1 cellular context compared by ENCODE assay signal in genomic region chr3:88151358-88151757, GRCh38.
TF ChIP-seq lines count a peak whose summit lies in the region.

No MANE protein-coding gene starts in this region.

TF ChIP-seq in GM23338, 12 proteins besides CTCF, POLR2A, EP300 and RAD21 (continued from another document):
- TF ChIP-seq STAT1 (IDR thresholded peaks at IDR 0.05; ENCODE audit: unreplicated experiment) (no peak), ZNF114 (CRISPR knock-in tag; IDR thresholded peaks at IDR 0.05) (no peak), ETS1 (IDR thresholded peaks at IDR 0.05) (no peak), REST (IDR thresholded peaks at IDR 0.05; ENCODE audit: unreplicated experiment) (no peak), NANOG (IDR thresholded peaks at IDR 0.05; ENCODE audit: borderline replicate concordance) (no peak), CREB1 (CRISPR knock-in tag; IDR thresholded peaks at IDR 0.05; ENCODE audit: low read depth) (no peak), EZH2 (IDR thresholded peaks at IDR 0.05; ENCODE audit: low read depth, unreplicated experiment) (no peak), EZH2phosphoT487 (IDR thresholded peaks at IDR 0.05; ENCODE audit: unreplicated experiment) (no peak)
